1 cellular context compared by ENCODE assay signal in genomic region chr5:148558892-148559291, GRCh38.
TF ChIP-seq lines count a peak whose summit lies in the region.

No MANE protein-coding gene starts in this region.

TF ChIP-seq in WTC11, 78 proteins besides CTCF, POLR2A, EP300 and RAD21 (continued from another document):
- no peak for TF ChIP-seq ZNF425 (CRISPR knock-in tag; conservative IDR thresholded peaks at IDR 0.05)
- TF ChIP-seq MLX (CRISPR knock-in tag; IDR thresholded peaks at IDR 0.05) = no peak
- TF ChIP-seq SMAD3 (CRISPR knock-in tag; IDR thresholded peaks at IDR 0.05; ENCODE audit: borderline replicate concordance) = no peak
